In genomic region chr11:70204466-70204799, GRCh38 we compare ENCODE assay signal across 8 cellular contexts. TPM values are rescaled to one million over a fixed set of nuclear protein-coding genes. Genes with fewer than 3 reads are reported as not detected.
DNase-seq lines count a peak whose midpoint lies in the region; ATAC-seq and TF ChIP-seq lines count a peak whose summit lies in the region.

No MANE protein-coding gene starts in this region.

- H3K36me3 ChIP-seq in SJCRH30 (0 out of 2 replicates have a peak, but pooled peaks cover 5% of the 10 kb centered on the region), esophagus squamous epithelium (peaks cover 0 to 46% (median 15%) of the 10 kb centered on the region in 3 donors), rectal smooth muscle tissue (ENCODE audit: control insufficient read depth, insufficient read depth, low read length) (peaks cover 17% of the 10 kb centered on the region)

- 0 out of 2 replicates have a peak, but pooled peaks cover 4% of the 10 kb centered on the region for H3K4me1 ChIP-seq in SJCRH30
- H3K4me1 ChIP-seq in esophagus squamous epithelium, result peaks cover 10 to 52% (median 17%) of the 10 kb centered on the region in 3 donors
- H3K4me1 ChIP-seq in rectal smooth muscle tissue (ENCODE audit: control insufficient read depth, insufficient read depth, low read length), result peaks cover 13% of the 10 kb centered on the region

- 16 to 29% methylated on average over 2 to 3 of the region's 4 CpGs for whole genome bisulfite sequencing in esophagus squamous epithelium, 2 donors

- H3K27ac ChIP-seq in SJCRH30 (peak overlapping the region; percentile 64; the same call in 1 of the 2 replicates), esophagus squamous epithelium (peak overlapping the region; percentile 91 to 98 (median 95)), rectal smooth muscle tissue (ENCODE audit: low read depth, low read length) (peak overlapping the region; percentile 85)

- H3K4me3 ChIP-seq in GM12865 (ENCODE audit: low read depth, low read length) (peak overlapping the region; percentile 86), SJCRH30 (peak overlapping the region; percentile 87), esophagus squamous epithelium (peak overlapping the region; percentile 77 to 95 (median 86)), rectal smooth muscle tissue (ENCODE audit: low read length) (peak overlapping the region; percentile 87)

- TF ChIP-seq POLR2A in esophagus squamous epithelium (IDR thresholded peaks at IDR 0.05), result no peak

- DNase-seq in GM12865 (ENCODE audit: low read depth) (peak; percentile 55), SJCRH30 (no peak), esophagus squamous epithelium (lab: John Stamatoyannopoulos, UW) (no peak), NCI-H1092 (lab: John Stamatoyannopoulos, UW) (no peak), NCI-H2171 treated with DMSO at 0.1 percent for 48 hours (lab: John Stamatoyannopoulos, UW) (no peak), KG1 (lab: John Stamatoyannopoulos, UW) (no peak)

- no peak for TF ChIP-seq CTCF in GM12865 (IDR thresholded peaks at IDR 0.05; ENCODE audit: insufficient read depth, low read depth, low read length, missing control alignments)
- no peak for TF ChIP-seq CTCF in esophagus squamous epithelium (IDR thresholded peaks at IDR 0.05)

- H3K9me3 ChIP-seq in SJCRH30 (replicated peaks) (no peaks in the 10 kb centered on the region), esophagus squamous epithelium (no peaks in the 10 kb centered on the region)

- no peaks in the 10 kb centered on the region for H3K27me3 ChIP-seq in SJCRH30
- H3K27me3 ChIP-seq in esophagus squamous epithelium, result no peaks in the 10 kb centered on the region
- no peaks in the 10 kb centered on the region for H3K27me3 ChIP-seq in rectal smooth muscle tissue (ENCODE audit: control insufficient read depth, insufficient read depth, low read length)

- H3K9ac ChIP-seq in rectal smooth muscle tissue (ENCODE audit: low read length), result peak overlapping the region; percentile 93

- intact Hi-C loops in esophagus squamous epithelium (cut with DNase I), result no loop called here

- ATAC-seq in GM21723 (IDR thresholded peaks at IDR 0.05; ENCODE audit: unreplicated experiment), result no peak

RNA-seq across cellular contexts. Expression of gene FADD, which starts 1.3 kb away (rescaled TPM):
- total RNA-seq in SJCRH30 (2014; rRNA removed; shearing (Covaris generic)), result 17.7 and 17.9 TPM in 2 replicates
- 10 to 100 TPM; 20.9 to 26.5 (median 23.5) TPM for total RNA-seq in esophagus squamous epithelium
